Comparison of ENCODE assay signal across 17 cellular contexts in the genomic region with DNA sequence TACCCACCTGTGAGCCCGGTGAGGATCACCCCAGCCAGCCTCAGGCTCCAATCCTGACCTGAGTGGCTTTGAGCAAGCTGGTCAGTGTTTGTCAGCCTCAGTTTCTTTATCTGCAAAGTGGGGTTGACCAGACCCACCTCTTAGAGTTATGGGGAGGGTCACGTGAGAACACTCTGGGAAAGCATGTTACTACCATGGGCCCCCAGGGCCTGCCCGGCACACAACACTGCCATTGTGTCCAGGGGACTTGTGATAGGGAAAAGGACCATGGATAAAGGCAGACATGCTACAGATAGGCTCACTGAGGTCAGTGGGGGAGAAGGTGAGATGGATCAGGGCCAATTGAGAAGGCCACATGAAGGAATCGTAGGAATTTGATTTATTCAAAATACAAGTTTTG. TPM values are rescaled to one million over a fixed set of nuclear protein-coding genes. Genes with fewer than 3 reads are reported as not detected.
DNase-seq lines count a peak whose midpoint lies in the region; ATAC-seq and TF ChIP-seq lines count a peak whose summit lies in the region.
"Had no signal": no experiment of that assay in that cellular context is flagged by ENCODE, and none has a peak within 500 bp of the region (broad histone marks: within the 10 kb centered on the region; RNA-seq: fewer than 3 reads in every experiment).

No MANE protein-coding gene starts in this region.

- no peaks in the 10 kb centered on the region for H3K27me3 Mint-ChIP-seq in activated CD4-positive, alpha-beta T cell treated with anti-CD3 and anti-CD28 coated beads, Interleukin-2, amount 10 ng/mL, durations not matched to agents 7 days and 5 days
- no peaks in the 10 kb centered on the region for H3K27me3 Mint-ChIP-seq in CD8-positive, alpha-beta T cell (ENCODE audit: low read depth)
- no peaks in the 10 kb centered on the region for H3K27me3 Mint-ChIP-seq in effector memory CD8-positive, alpha-beta T cell
- H3K27me3 Mint-ChIP-seq: activated CD4-positive, alpha-beta T cell treated with anti-CD3 and anti-CD28 coated beads for 36 hours had no signal

- no peak for TF ChIP-seq POLR2A in sigmoid colon (IDR thresholded peaks at IDR 0.05)

- intact Hi-C loops in CD8-positive, alpha-beta T cell (cut with DNase I, micrococcal nuclease), result no loop called here
- intact Hi-C loops in sigmoid colon (cut with DNase I), result no loop called here

- no peaks in the 10 kb centered on the region for H3K27me3 ChIP-seq in CD8-positive, alpha-beta T cell (ENCODE audit: insufficient read depth, low read length)
- no peaks in the 10 kb centered on the region for H3K27me3 ChIP-seq in sigmoid colon

- H3K4me1 Mint-ChIP-seq in activated CD4-positive, alpha-beta T cell treated with anti-CD3 and anti-CD28 coated beads, Interleukin-2, amount 10 ng/mL, durations not matched to agents 7 days and 5 days, result peaks cover 66% of the 10 kb centered on the region
- H3K4me1 Mint-ChIP-seq in CD8-positive, alpha-beta T cell (ENCODE audit: low read depth), result peaks cover 95% of the 10 kb centered on the region
- H3K4me1 Mint-ChIP-seq in effector memory CD8-positive, alpha-beta T cell (ENCODE audit: low read depth in 2 of 2), result peaks cover 49 to 53% of the 10 kb centered on the region in 2 donors

- H3K27ac Mint-ChIP-seq in activated CD4-positive, alpha-beta T cell treated with anti-CD3 and anti-CD28 coated beads, Interleukin-2, amount 10 ng/mL, durations not matched to agents 7 days and 5 days, result peak overlapping the region; percentile 21
- H3K27ac Mint-ChIP-seq in CD8-positive, alpha-beta T cell, result peak overlapping the region; percentile 82
- peak overlapping the region; percentile 83 to 94 for H3K27ac Mint-ChIP-seq in effector memory CD8-positive, alpha-beta T cell
- H3K27ac Mint-ChIP-seq: activated CD4-positive, alpha-beta T cell treated with anti-CD3 and anti-CD28 coated beads for 36 hours had no signal

- no peak for DNase-seq in activated CD4-positive, alpha-beta T cell treated with anti-CD3 and anti-CD28 coated beads, Interleukin-2, amount 10 ng/mL, durations not matched to agents 7 days and 5 days
- no peak for DNase-seq in activated CD4-positive, alpha-beta T cell treated with anti-CD3 and anti-CD28 coated beads, Interleukin-2, amount 50 U/mL, for 4 hours
- DNase-seq in CD8-positive, alpha-beta T cell, result no peak
- DNase-seq in effector memory CD8-positive, alpha-beta T cell, result no peak
- no peak for DNase-seq in sigmoid colon
- DNase-seq in NCI-H510A (lab: John Stamatoyannopoulos, UW), result no peak
- DNase-seq: activated CD4-positive, alpha-beta T cell treated with anti-CD3 and anti-CD28 coated beads for 36 hours; activated naive CD4-positive, alpha-beta T cell treated with Interleukin-2 at 50 U/mL for 16 hours; AML-193; left cardiac atrium; NCI-H1048; NCI-H1930; NCI-H446 treated with DMSO at 0.1 percent for 48 hours; RPMI8226 had no signal

- WGBS in sigmoid colon, 2 donors, result 97 to 99% methylated on average over 4 of the region's 4 CpGs

- peaks cover 91% of the 10 kb centered on the region for H3K4me1 ChIP-seq in CD8-positive, alpha-beta T cell (ENCODE audit: insufficient read depth, low read length)
- H3K4me1 ChIP-seq in sigmoid colon, result peaks cover 0 to 61% (median 55%) of the 10 kb centered on the region in 4 donors

- H3K36me3 ChIP-seq in CD8-positive, alpha-beta T cell (ENCODE audit: insufficient read depth, low read length), result no peaks in the 10 kb centered on the region
- H3K36me3 ChIP-seq in sigmoid colon, result no peaks in the 10 kb centered on the region

- no peaks in the 10 kb centered on the region for H3K9me3 ChIP-seq in CD8-positive, alpha-beta T cell (ENCODE audit: low read length)
- no peaks in the 10 kb centered on the region for H3K9me3 ChIP-seq in sigmoid colon

- no peak overlapping the region for H3K4me3 Mint-ChIP-seq in activated CD4-positive, alpha-beta T cell treated with anti-CD3 and anti-CD28 coated beads, Interleukin-2, amount 10 ng/mL, durations not matched to agents 7 days and 5 days
- no peak overlapping the region for H3K4me3 Mint-ChIP-seq in CD8-positive, alpha-beta T cell
- no peak overlapping the region for H3K4me3 Mint-ChIP-seq in effector memory CD8-positive, alpha-beta T cell
- H3K4me3 Mint-ChIP-seq: activated CD4-positive, alpha-beta T cell treated with anti-CD3 and anti-CD28 coated beads for 36 hours had no signal

- POLR2A ChIA-PET in activated CD4-positive, alpha-beta T cell treated with anti-CD3 and anti-CD28 coated beads, Interleukin-2, amount 10 ng/mL, durations not matched to agents 7 days and 5 days (lab: Charles Lee), result no interaction called here
- POLR2A ChIA-PET in CD8-positive, alpha-beta T cell (lab: Charles Lee), result no interaction called here

- ATAC-seq in CD8-positive, alpha-beta T cell, result no peak
- no peak for ATAC-seq in effector memory CD8-positive, alpha-beta T cell (replicated peaks)
- no peak for ATAC-seq in HG02970 (IDR thresholded peaks at IDR 0.05; ENCODE audit: low FRiP score, unreplicated experiment)
- no peak for ATAC-seq in GM18511 (IDR thresholded peaks at IDR 0.05; ENCODE audit: unreplicated experiment)
- ATAC-seq: activated CD4-positive, alpha-beta T cell treated with anti-CD3 and anti-CD28 coated beads for 36 hours; left cardiac atrium had no signal

- no peaks in the 10 kb centered on the region for H3K9me3 Mint-ChIP-seq in activated CD4-positive, alpha-beta T cell treated with anti-CD3 and anti-CD28 coated beads, Interleukin-2, amount 10 ng/mL, durations not matched to agents 7 days and 5 days
- no peaks in the 10 kb centered on the region for H3K9me3 Mint-ChIP-seq in CD8-positive, alpha-beta T cell
- H3K9me3 Mint-ChIP-seq in effector memory CD8-positive, alpha-beta T cell, result no peaks in the 10 kb centered on the region

- no peak for TF ChIP-seq CTCF in CD8-positive, alpha-beta T cell (IDR thresholded peaks at IDR 0.05)
- no peak for TF ChIP-seq CTCF in sigmoid colon (IDR thresholded peaks at IDR 0.05)

- no peak overlapping the region for H3K27ac ChIP-seq in CD8-positive, alpha-beta T cell (ENCODE audit: low read depth, low read length)
- H3K27ac ChIP-seq in sigmoid colon, result peak overlapping the region; percentile 73 to 87 (median 82)
- H3K27ac ChIP-seq: 22Rv1 had no signal

- peaks cover 15% of the 10 kb centered on the region for H3K36me3 Mint-ChIP-seq in activated CD4-positive, alpha-beta T cell treated with anti-CD3 and anti-CD28 coated beads, Interleukin-2, amount 10 ng/mL, durations not matched to agents 7 days and 5 days (ENCODE audit: low read depth)
- peaks cover 6% of the 10 kb centered on the region for H3K36me3 Mint-ChIP-seq in CD8-positive, alpha-beta T cell
- peaks cover 12% of the 10 kb centered on the region for H3K36me3 Mint-ChIP-seq in effector memory CD8-positive, alpha-beta T cell (ENCODE audit: insufficient read depth)

- H3K4me3 ChIP-seq in CD8-positive, alpha-beta T cell (ENCODE audit: low read depth, low read length), result no peak overlapping the region
- H3K4me3 ChIP-seq in sigmoid colon, result no peak overlapping the region

- no peak for TF ChIP-seq EP300 in sigmoid colon (IDR thresholded peaks at IDR 0.05)

- CTCF ChIA-PET in activated CD4-positive, alpha-beta T cell treated with anti-CD3 and anti-CD28 coated beads, Interleukin-2, amount 10 ng/mL, durations not matched to agents 7 days and 5 days (lab: Charles Lee), result interaction anchor here (1.2 to 4.6 kb wide), 2 partner anchors 8 to 30 kb away, joined by 3 to 30 read pairs; no protein-coding TSS in a partner anchor
- CTCF ChIA-PET in CD8-positive, alpha-beta T cell (lab: Charles Lee), result interaction anchor here (0.8 to 14.2 kb wide), 4 partner anchors 8 to 139 kb away, joined by 3 to 273 read pairs (median 4); a partner anchor contains a TSS

RNA-seq across cellular contexts. Expression of a gene that starts 32.1 kb away (rescaled TPM):
- total RNA-seq in activated CD4-positive, alpha-beta T cell treated with anti-CD3 and anti-CD28 coated beads, Interleukin-2, amount 10 ng/mL, durations not matched to agents 7 days and 5 days, result 1 to 10 TPM; 1.0 to 1.1 TPM
- total RNA-seq in CD8-positive, alpha-beta T cell, result 1 to 10 TPM; 1.2 TPM
- 1 to 10 TPM; 1.2 to 8.6 (median 3.8) TPM for total RNA-seq in sigmoid colon
- 1 to 10 TPM in 1 of 3 donors, not detected in 2; 2.6 TPM for polyA plus RNA-seq in sigmoid colon

Comparison
In these comparisons a context has a peak if more than half of its experiments do, and no peak if none do; other contexts are left out.
1. H3K27ac Mint-ChIP-seq: peak in every context shown above with its lines; median percentile 88 in effector memory CD8-positive, alpha-beta T cell; 82 in CD8-positive, alpha-beta T cell; 21 in activated CD4-positive, alpha-beta T cell treated with anti-CD3 and anti-CD28 coated beads, Interleukin-2, amount 10 ng/mL, durations not matched to agents 7 days and 5 days.